16 cellular contexts compared by ENCODE assay signal in genomic region chr17:81135503-81136283, GRCh38. TPM values are rescaled to one million over a fixed set of nuclear protein-coding genes. Genes with fewer than 3 reads are reported as not detected.
DNase-seq lines count a peak whose midpoint lies in the region; ATAC-seq, FAIRE-seq and TF ChIP-seq lines count a peak whose summit lies in the region.
"Had no signal": no experiment of that assay in that cellular context is flagged by ENCODE, and none has a peak within 500 bp of the region (broad histone marks: within the 10 kb centered on the region; RNA-seq: fewer than 3 reads in every experiment).

No MANE protein-coding gene starts in this region.

- FAIRE-seq in H1 (lab: Jason Lieb, UNC): no peak
- FAIRE-seq: A204.1, islet of Langerhans had no signal

- H2BK20ac ChIP-seq in H1 (ENCODE audit: low read length): peak overlapping the region; percentile 61; the same call in 1 of the 2 replicates

- no peaks in the 10 kb centered on the region for H3K27me3 ChIP-seq in H1 (replicated peaks in 1 of 4; ENCODE audit: control insufficient read depth in 3 of 4, extremely low read depth in 1 of 4, insufficient read depth in 3 of 4, low read length in 3 of 4)
- no peaks in the 10 kb centered on the region for H3K27me3 ChIP-seq in CD8-positive, alpha-beta memory T cell (ENCODE audit: insufficient read depth, low read length, poor library complexity, severe bottlenecking)
- H3K27me3 ChIP-seq: upper lobe of right lung had no signal

- no peak overlapping the region for H3K27ac ChIP-seq in H1 (ENCODE audit: low read depth, low read length)
- H3K27ac ChIP-seq in temporal lobe (ENCODE audit: low read depth, low read length): peak overlapping the region; percentile 90
- no peak overlapping the region for H3K27ac ChIP-seq in CD8-positive, alpha-beta memory T cell (ENCODE audit: low read depth, low read length)
- H3K27ac ChIP-seq: upper lobe of right lung had no signal

- peaks cover 8 to 12% of the 10 kb centered on the region in 2 experiments; a peak in 2 of 4 replicates for H3K9me3 ChIP-seq in H1 (ENCODE audit: insufficient read depth in 2 of 2, low read depth in 1 of 2, low read length in 1 of 2)
- H3K9me3 ChIP-seq in CD8-positive, alpha-beta memory T cell (ENCODE audit: low read length): no peaks in the 10 kb centered on the region
- H3K9me3 ChIP-seq: HAP-1, upper lobe of right lung had no signal

- no peak for TF ChIP-seq CTCF in H1 (IDR thresholded peaks at IDR 0.05; ENCODE audit: control extremely low read depth in 1 of 3, insufficient read depth in 1 of 3, low read depth in 1 of 3, low read length in 3 of 3)

- POLR2A ChIA-PET in H1 (lab: Charles Lee; ENCODE audit: partially characterized antibody): interaction anchor here (0.5 kb wide), 1 partner anchor 143 kb away, joined by 3 read pairs; no protein-coding TSS in a partner anchor
- POLR2A ChIA-PET in CD8-positive, alpha-beta memory T cell (lab: Charles Lee): no interaction called here

- H3K4me1 ChIP-seq in H1 (replicated peaks in 1 of 4; ENCODE audit: control insufficient read depth in 3 of 4, insufficient read depth in 4 of 4, low read length in 3 of 4): peaks cover 0 to 8% (median 4%) of the 10 kb centered on the region in 4 experiments; a peak in 3 of 7 replicates
- H3K4me1 ChIP-seq in CD8-positive, alpha-beta memory T cell (ENCODE audit: insufficient read depth, low read length): no peaks in the 10 kb centered on the region
- H3K4me1 ChIP-seq: HAP-1, upper lobe of right lung had no signal

- intact Hi-C loops in cardiac septum (cut with DNase I): no loop called here

- no peak overlapping the region for H3K4ac ChIP-seq in H1 (replicated peaks; ENCODE audit: insufficient read length, low read depth, low read length)

- no peak overlapping the region for H3K18ac ChIP-seq in H1 (ENCODE audit: extremely low read depth, low read length)

- H3K9me3 Mint-ChIP-seq in CD8-positive, alpha-beta memory T cell: no peaks in the 10 kb centered on the region
- H3K9me3 Mint-ChIP-seq: natural killer cell treated with Interleukin-12 subunit alpha and Interleukin-12 subunit beta and Interleukin-15 and Interleukin-18, amount 100 ng/mL, for 72 hours had no signal

- no peak overlapping the region for H3K14ac ChIP-seq in H1 (ENCODE audit: insufficient read length)

- no peaks in the 10 kb centered on the region for H3K36me3 ChIP-seq in H1 (ENCODE audit: control insufficient read depth in 2 of 4, insufficient read depth in 4 of 4, low read length in 3 of 4)
- H3K36me3 ChIP-seq in CD8-positive, alpha-beta memory T cell (ENCODE audit: insufficient read depth, low read length): no peaks in the 10 kb centered on the region
- H3K36me3 ChIP-seq: HAP-1, upper lobe of right lung had no signal

- peaks cover 2 to 9% of the 10 kb centered on the region in 2 experiments for H4K20me1 ChIP-seq in H1 (replicated peaks in 1 of 2; ENCODE audit: control insufficient read depth in 1 of 2, insufficient read depth in 2 of 2, low read length in 2 of 2)

- no peak overlapping the region for H2BK12ac ChIP-seq in H1 (ENCODE audit: low read depth, low read length)

- no peaks in the 10 kb centered on the region for H3K4me1 Mint-ChIP-seq in CD8-positive, alpha-beta memory T cell

- no peak overlapping the region for H4K91ac ChIP-seq in H1 (replicated peaks; ENCODE audit: insufficient read length, low read length)

- DNase-seq in NCI-H2029 (lab: John Stamatoyannopoulos, UW) (peak; percentile 52), NCI-H2029 treated with DMSO at 0.1 percent for 48 hours (lab: John Stamatoyannopoulos, UW) (no peak), NCI-H510A (lab: John Stamatoyannopoulos, UW) (peak; percentile 62), H1 (ENCODE audit: low read depth in 1 of 2, low spot score in 2 of 2) (no peak), cardiac septum (ENCODE audit: low spot score) (no peak)
- DNase-seq in CD8-positive, alpha-beta memory T cell: no peak
- DNase-seq: EL, NCI-H526 treated with DMSO at 0.1 percent for 48 hours, SIG-M5, upper lobe of right lung had no signal

- no peaks in the 10 kb centered on the region; the same call in 1 of the 2 replicates for H3K79me1 ChIP-seq in H1 (ENCODE audit: low read depth, low read length)

- TF ChIP-seq EP300 in H1 (IDR thresholded peaks at IDR 0.05; ENCODE audit: borderline replicate concordance in 1 of 2, low read depth in 2 of 2, low read length in 2 of 2): no peak

- H2BK120ac ChIP-seq in H1 (replicated peaks; ENCODE audit: low read depth, low read length): no peak overlapping the region

- peaks cover 3% of the 10 kb centered on the region; the same call in 1 of the 2 replicates for H3K23me2 ChIP-seq in H1 (ENCODE audit: low read depth, low read length)

- TF ChIP-seq RAD21 in H1 (IDR thresholded peaks at IDR 0.05 in 1 of 2, conservative IDR thresholded peaks at IDR 0.05 in 1 of 2; ENCODE audit: low read depth in 2 of 2, low read length in 2 of 2): no peak

- no peak overlapping the region for H3K4me3 Mint-ChIP-seq in CD8-positive, alpha-beta memory T cell
- H3K4me3 Mint-ChIP-seq: natural killer cell treated with Interleukin-12 subunit alpha and Interleukin-12 subunit beta and Interleukin-15 and Interleukin-18, amount 100 ng/mL, for 72 hours had no signal

- no peak overlapping the region for H3K4me2 ChIP-seq in H1 (ENCODE audit: insufficient read depth in 1 of 2, low read depth in 2 of 2, low read length in 2 of 2)

- CTCF ChIA-PET in H1 (lab: Charles Lee; ENCODE audit: partially characterized antibody): interaction anchor here (1.3 to 1.6 kb wide), 2 partner anchors 15 to 61 kb away, joined by 4 to 6 read pairs; no protein-coding TSS in a partner anchor
- CTCF ChIA-PET in CD8-positive, alpha-beta memory T cell (lab: Charles Lee): interaction anchor here (1.5 kb wide), 1 partner anchor 34 kb away, joined by 5 read pairs; no protein-coding TSS in a partner anchor

- no peak overlapping the region for H2AFZ ChIP-seq in H1 (ENCODE audit: low read length)

- H3K36me3 Mint-ChIP-seq in CD8-positive, alpha-beta memory T cell: no peaks in the 10 kb centered on the region
- H3K36me3 Mint-ChIP-seq: natural killer cell treated with Interleukin-12 subunit alpha and Interleukin-12 subunit beta and Interleukin-15 and Interleukin-18, amount 100 ng/mL, for 72 hours had no signal

- TF ChIP-seq POLR2A in H1 (IDR thresholded peaks at IDR 0.05; ENCODE audit: control extremely low read depth in 1 of 2, low read depth in 2 of 2, low read length in 2 of 2): no peak

- H2BK5ac ChIP-seq in H1 (ENCODE audit: low read depth, low read length): no peak overlapping the region

- H3K9ac ChIP-seq in H1 (replicated peaks in 1 of 4; ENCODE audit: extremely low read depth in 1 of 4, low read depth in 3 of 4, low read length in 3 of 4): no peak overlapping the region

- H3K4me3 ChIP-seq in H1 (ENCODE audit: extremely low read depth in 1 of 4, insufficient read depth in 2 of 4, low read depth in 3 of 4, low read length in 4 of 4): no peak overlapping the region
- H3K4me3 ChIP-seq in CD8-positive, alpha-beta memory T cell (ENCODE audit: low read length): no peak overlapping the region
- H3K4me3 ChIP-seq: HAP-1, upper lobe of right lung had no signal

- ATAC-seq in activated CD4-positive, CD25-positive, alpha-beta regulatory T cell treated with anti-CD3 and anti-CD28 coated beads, Interleukin-2, amount 50 U/mL, for 24 hours: no peak
- ATAC-seq: natural killer cell treated with Interleukin-12 subunit alpha and Interleukin-12 subunit beta and Interleukin-15 and Interleukin-18, amount 100 ng/mL, for 72 hours; upper lobe of right lung had no signal

- H3K27ac Mint-ChIP-seq in CD8-positive, alpha-beta memory T cell: no peak overlapping the region
- H3K27ac Mint-ChIP-seq: natural killer cell treated with Interleukin-12 subunit alpha and Interleukin-12 subunit beta and Interleukin-15 and Interleukin-18, amount 100 ng/mL, for 72 hours had no signal

- H2BK15ac ChIP-seq in H1 (ENCODE audit: low read length): no peak overlapping the region

- no peak overlapping the region for H2AK5ac ChIP-seq in H1 (ENCODE audit: low read depth, low read length)

- H3K56ac ChIP-seq in H1 (replicated peaks; ENCODE audit: insufficient read length, low read depth, low read length): no peak overlapping the region

- H3K79me2 ChIP-seq in H1 (ENCODE audit: control insufficient read depth in 1 of 2, insufficient read depth in 2 of 2, low read length in 2 of 2): no peaks in the 10 kb centered on the region

- peak overlapping the region; percentile 25; the same call in 1 of the 2 replicates for H4K8ac ChIP-seq in H1 (ENCODE audit: extremely low read depth, insufficient read depth, low read length)

- no peak overlapping the region for H4K5ac ChIP-seq in H1 (ENCODE audit: insufficient read length, low read depth, low read length)

- peaks cover 0 to 3% of the 10 kb centered on the region in 2 donors for H3K27me3 Mint-ChIP-seq in CD8-positive, alpha-beta memory T cell
- H3K27me3 Mint-ChIP-seq: natural killer cell treated with Interleukin-12 subunit alpha and Interleukin-12 subunit beta and Interleukin-15 and Interleukin-18, amount 100 ng/mL, for 72 hours had no signal

- no peak overlapping the region for H3K23ac ChIP-seq in H1 (ENCODE audit: insufficient read length)

- WGBS in H1 (ENCODE audit: extremely low coverage in 1 of 2, insufficient coverage in 1 of 2, insufficient read length in 1 of 2, insufficient replicate concordance in 2 of 2, low coverage in 1 of 2, low lambda C conversion rate in 2 of 2, missing lambda C conversion rate in 1 of 2), 2 experiments: 91% methylated on average over 27 of the region's 28 CpGs; no CpG with 5 or more reads in 1 of the 2 experiments

RNA-seq across cellular contexts. Expression of gene PVALEF, which starts 29.6 kb away (rescaled TPM):
- not detected in 2 replicates for total RNA-seq in H1 (2021; fragmentation: NEBNext Ultra II Directional; extraction: Animal tissue kit (Norgen Biotek cat#: 25700))
- polyA plus RNA-seq in H1 (2011; rRNA removed): 0.03 and 0.05 TPM in 2 replicates
- polyA plus RNA-seq in H1 (2011; cell fraction: cytosol; rRNA removed): not detected
- not detected for polyA plus RNA-seq in H1 (2011; cell fraction: nucleus; rRNA removed)
- polyA plus RNA-seq in H1 (2012, experiment 1 of 2): 0.12 TPM in 1 of 4 replicates, not detected in the others
- polyA plus RNA-seq in H1 (2012, experiment 2 of 2): not detected
- polyA plus RNA-seq in H1 (2013, experiment 1 of 2): not detected
- not detected for polyA plus RNA-seq in H1 (2013, experiment 2 of 2)
- polyA minus RNA-seq in H1 (2011; rRNA and poly(A)+ RNA removed): not detected in 2 replicates
- not detected for polyA minus RNA-seq in H1 (2011; cell fraction: cytosol; rRNA and poly(A)+ RNA removed)
- not detected for polyA minus RNA-seq in H1 (2011; cell fraction: nucleus; rRNA and poly(A)+ RNA removed)
- total RNA-seq in temporal lobe (not detected), cardiac septum (not detected)
- total RNA-seq in CD8-positive, alpha-beta memory T cell: not detected
- not detected for polyA plus RNA-seq in CD8-positive, alpha-beta memory T cell
- total RNA-seq: natural killer cell treated with Interleukin-12 subunit alpha and Interleukin-12 subunit beta and Interleukin-15 and Interleukin-18, amount 100 ng/mL, for 72 hours; upper lobe of right lung had no signal

RNA-seq across cellular contexts. Expression of gene AATK, which starts 30.3 kb away (rescaled TPM):
- total RNA-seq in H1 (2021; fragmentation: NEBNext Ultra II Directional; extraction: Animal tissue kit (Norgen Biotek cat#: 25700)): 3.2 and 3.5 TPM in 2 replicates
- 1.7 and 3.6 TPM in 2 replicates for polyA plus RNA-seq in H1 (2011; rRNA removed)
- 2.2 TPM for polyA plus RNA-seq in H1 (2011; cell fraction: cytosol; rRNA removed)
- polyA plus RNA-seq in H1 (2011; cell fraction: nucleus; rRNA removed): 7.4 TPM
- 2.2 to 3.3 TPM (median 2.6 TPM) in 4 replicates for polyA plus RNA-seq in H1 (2012, experiment 1 of 2)
- polyA plus RNA-seq in H1 (2012, experiment 2 of 2): 1.1 TPM
- 1.9 TPM for polyA plus RNA-seq in H1 (2013, experiment 1 of 2)
- polyA plus RNA-seq in H1 (2013, experiment 2 of 2): 1.8 TPM
- 1.4 and 2.8 TPM in 2 replicates for polyA minus RNA-seq in H1 (2011; rRNA and poly(A)+ RNA removed)
- polyA minus RNA-seq in H1 (2011; cell fraction: cytosol; rRNA and poly(A)+ RNA removed): 5.8 TPM
- polyA minus RNA-seq in H1 (2011; cell fraction: nucleus; rRNA and poly(A)+ RNA removed): 4.8 TPM
- 7.9 TPM for total RNA-seq in temporal lobe
- total RNA-seq in cardiac septum: 9.3 TPM
- total RNA-seq in CD8-positive, alpha-beta memory T cell: under 1 TPM; 0.29 to 0.55 TPM
- not detected for polyA plus RNA-seq in CD8-positive, alpha-beta memory T cell

Comparison
In these comparisons a context has a peak if more than half of its experiments do, and no peak if none do; other contexts are left out.
1. DNase-seq: peak in NCI-H2029 (single experiment) and NCI-H510A (single experiment); none in NCI-H2029 treated with DMSO at 0.1 percent for 48 hours (single experiment), H1 (0 of 2), cardiac septum (single experiment) and CD8-positive, alpha-beta memory T cell (0 of 5).